ENCODE assay signal across 1 cellular context in genomic region chr15:72782993-72783562, GRCh38.
TF ChIP-seq lines count a peak whose summit lies in the region.

No MANE protein-coding gene starts in this region.

TF ChIP-seq in K562, 482 proteins besides CTCF, POLR2A, EP300 and RAD21 (continued from another document):
- TF ChIP-seq ATF3 (IDR thresholded peaks at IDR 0.05) (no peak), ATF3 (CRISPR knock-in tag; conservative IDR thresholded peaks at IDR 0.05) (no peak), BCLAF1 (IDR thresholded peaks at IDR 0.05; ENCODE audit: borderline replicate concordance in 1 of 2, control insufficient read depth in 1 of 2, low read depth in 2 of 2, low read length in 1 of 2) (no peak), CBX5 (IDR thresholded peaks at IDR 0.05; ENCODE audit: borderline replicate concordance, low read depth) (no peak), HOMEZ (CRISPR knock-in tag; IDR thresholded peaks at IDR 0.05) (0 out of 2 replicates have a peak, but pooled peaks have one; percentile 47), ZBTB17 (CRISPR knock-in tag; IDR thresholded peaks at IDR 0.05) (0 out of 2 replicates have a peak, but pooled peaks have one; percentile 9), ZKSCAN8 (CRISPR knock-in tag; IDR thresholded peaks at IDR 0.05) (no peak), CTBP1 (IDR thresholded peaks at IDR 0.05; ENCODE audit: borderline replicate concordance) (no peak)
